Comparison of ENCODE assay signal across 8 cellular contexts in the genomic region with DNA sequence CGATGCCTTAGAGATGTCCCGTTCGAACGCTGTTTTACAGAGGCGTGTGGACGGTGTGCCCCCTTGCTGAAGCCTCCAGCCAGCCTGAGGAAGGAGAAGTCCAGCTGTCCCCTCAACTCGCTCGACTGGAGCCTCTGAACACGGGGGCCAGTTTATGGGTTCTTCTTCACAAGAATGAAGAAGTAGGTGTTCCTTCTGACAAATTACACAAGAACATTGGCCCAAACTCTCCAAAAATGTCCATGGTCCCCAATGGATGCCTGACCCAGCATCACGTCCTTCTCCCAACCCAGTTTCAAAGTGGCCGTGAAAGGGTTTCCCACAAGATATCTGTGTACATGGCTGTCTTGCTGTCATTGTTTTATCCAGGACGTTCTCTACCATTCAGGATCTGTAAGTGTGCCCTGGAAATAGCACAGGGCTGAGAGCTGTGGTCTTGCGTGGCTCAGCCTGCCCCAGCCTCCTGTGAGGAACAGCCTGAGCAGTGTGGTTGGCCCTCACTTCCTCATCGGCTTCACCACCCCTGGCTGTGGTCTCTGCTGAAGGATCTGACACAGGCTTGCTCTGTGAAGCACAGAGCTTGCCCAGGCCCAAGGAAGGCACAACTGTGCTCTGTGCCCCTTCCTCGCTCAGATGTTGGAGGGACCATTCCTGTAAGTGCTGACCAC. TPM values are rescaled to one million over a fixed set of nuclear protein-coding genes. Genes with fewer than 3 reads are reported as not detected.
DNase-seq lines count a peak whose midpoint lies in the region; ATAC-seq lines count a peak whose summit lies in the region.

No MANE protein-coding gene starts in this region.

- no peaks in the 10 kb centered on the region for H3K27me3 Mint-ChIP-seq in CD4-positive, alpha-beta memory T cell
- H3K27me3 Mint-ChIP-seq in memory B cell = peaks cover 10% of the 10 kb centered on the region

- POLR2A ChIA-PET in CD4-positive, alpha-beta memory T cell (lab: Charles Lee; ENCODE audit: partially characterized antibody) = interaction anchor here (0.8 to 2.7 kb wide), 9 partner anchors 8 to 54 kb away, joined by 3 to 26 read pairs (median 4); a partner anchor contains a TSS

- no peaks in the 10 kb centered on the region for H3K36me3 Mint-ChIP-seq in CD4-positive, alpha-beta memory T cell
- peaks cover 3% of the 10 kb centered on the region for H3K36me3 Mint-ChIP-seq in memory B cell

- intact Hi-C loops in CD4-positive, alpha-beta memory T cell (cut with micrococcal nuclease) = no loop called here

- H3K4me1 Mint-ChIP-seq in CD4-positive, alpha-beta memory T cell = peaks cover 25 to 65% (median 33%) of the 10 kb centered on the region in 4 donors
- H3K4me1 Mint-ChIP-seq in memory B cell = peaks cover 12% of the 10 kb centered on the region

- no peaks in the 10 kb centered on the region for H3K36me3 ChIP-seq in CD4-positive, alpha-beta memory T cell (ENCODE audit: insufficient read depth, low read length)

- H3K9me3 ChIP-seq in CD4-positive, alpha-beta memory T cell (ENCODE audit: control insufficient read depth in 1 of 2, low read length in 2 of 2) = no peaks in the 10 kb centered on the region

- H3K27me3 ChIP-seq in CD4-positive, alpha-beta memory T cell (ENCODE audit: insufficient read depth, low read length) = no peaks in the 10 kb centered on the region

- no peak overlapping the region for H3K4me3 ChIP-seq in CD4-positive, alpha-beta memory T cell (ENCODE audit: low read length in 2 of 2)

- peak overlapping the region; percentile 1 for H3K27ac ChIP-seq in CD4-positive, alpha-beta memory T cell (ENCODE audit: low read depth, low read length)

- DNase-seq in CD4-positive, alpha-beta memory T cell = peak; percentile 39 to 52 (median 42)
- DNase-seq in activated T-cell treated with anti-CD3 and anti-CD28 coated beads, Interleukin-2, amount 50 U/mL, for 1 hour = peak; percentile 52
- DNase-seq in memory B cell (ENCODE audit: low spot score in 2 of 2) (peak in 1 of 2 donors; percentile 19), globus pallidus (ENCODE audit: low spot score) (no peak), NCI-H2029 (lab: John Stamatoyannopoulos, UW) (no peak), DMS 273 (lab: John Stamatoyannopoulos, UW; ENCODE audit: unreplicated experiment) (no peak)

- peak; percentile 48 for ATAC-seq in HG03442 (IDR thresholded peaks at IDR 0.05; ENCODE audit: unreplicated experiment)
- peak; percentile 98 for ATAC-seq in memory B cell (ENCODE audit: low read depth)
- ATAC-seq in HG03469 (IDR thresholded peaks at IDR 0.05; ENCODE audit: unreplicated experiment) = no peak

- peak overlapping the region in 6 of 7 donors; percentile 11 to 92 (median 83) for H3K27ac Mint-ChIP-seq in CD4-positive, alpha-beta memory T cell
- H3K27ac Mint-ChIP-seq in memory B cell = no peak overlapping the region

- peaks cover 24% of the 10 kb centered on the region for H3K4me1 ChIP-seq in CD4-positive, alpha-beta memory T cell (ENCODE audit: insufficient read depth, low read length)

- CTCF ChIA-PET in CD4-positive, alpha-beta memory T cell (lab: Charles Lee; ENCODE audit: partially characterized antibody) = interaction anchor here (0.5 to 1.0 kb wide), 2 partner anchors 39 to 98 kb away, joined by 3 read pairs; no protein-coding TSS in a partner anchor

- H3K9me3 Mint-ChIP-seq in CD4-positive, alpha-beta memory T cell = peaks cover 0 to 14% (median 6%) of the 10 kb centered on the region in 8 donors
- H3K9me3 Mint-ChIP-seq in memory B cell = peaks cover 2% of the 10 kb centered on the region

- H3K4me3 Mint-ChIP-seq in CD4-positive, alpha-beta memory T cell = peak overlapping the region in 7 of 8 donors; percentile 51 to 85 (median 73)
- H3K4me3 Mint-ChIP-seq in memory B cell = no peak overlapping the region

RNA-seq across cellular contexts. Expression of a gene that starts 1.0 kb away (rescaled TPM):
- total RNA-seq in CD4-positive, alpha-beta memory T cell = not detected
- under 1 TPM; 0.54 to 0.73 TPM for polyA plus RNA-seq in CD4-positive, alpha-beta memory T cell

RNA-seq across cellular contexts. Expression of a gene that starts 29.6 kb away (rescaled TPM):
- total RNA-seq in CD4-positive, alpha-beta memory T cell = 100 to 1,000 TPM; 175 to 177 TPM
- 100 to 1,000 TPM; 218 to 348 TPM for polyA plus RNA-seq in CD4-positive, alpha-beta memory T cell

Comparison
In these comparisons a context has a peak if more than half of its experiments do, and no peak if none do; other contexts are left out.
1. DNase-seq: peak in CD4-positive, alpha-beta memory T cell (5 of 5) and activated T-cell treated with anti-CD3 and anti-CD28 coated beads, Interleukin-2, amount 50 U/mL, for 1 hour (single experiment); none in globus pallidus (single experiment), NCI-H2029 (single experiment) and DMS 273 (single experiment).